Comparison of ENCODE assay signal across 1 cellular context in genomic region chr12:26937443-26937862, GRCh38.
TF ChIP-seq lines count a peak whose summit lies in the region.

No MANE protein-coding gene starts in this region.

TF ChIP-seq in H1, 55 proteins besides CTCF, POLR2A, EP300 and RAD21:
- TF ChIP-seq BRCA1 (IDR thresholded peaks at IDR 0.05; ENCODE audit: low read depth, low read length) (no peak), SAP30 (IDR thresholded peaks at IDR 0.05; ENCODE audit: insufficient read depth, insufficient replicate concordance, low read length) (peak; percentile 84)
